Comparison of ENCODE assay signal across 2 cellular contexts in the genomic region with DNA sequence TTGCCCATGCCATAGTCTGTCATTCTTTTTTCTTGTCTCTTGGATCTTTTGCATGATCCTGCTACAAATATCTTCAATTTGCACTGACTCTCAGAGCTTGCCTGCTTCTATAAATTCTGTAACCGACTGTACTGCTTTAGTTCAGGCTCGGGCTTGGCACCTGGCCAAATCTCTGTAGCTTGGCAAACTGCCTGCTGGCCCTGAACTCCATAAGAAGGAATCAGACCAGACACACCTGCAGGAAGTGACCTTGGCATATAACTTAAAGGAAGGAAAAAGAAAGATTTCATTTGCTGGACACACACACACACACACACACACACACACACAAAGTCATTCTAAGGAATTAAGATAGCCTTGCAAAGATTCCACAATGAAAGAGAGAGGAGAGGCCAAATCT.
TF ChIP-seq lines count a peak whose summit lies in the region.

No MANE protein-coding gene starts in this region.

TF ChIP-seq in SK-N-SH, 30 proteins besides CTCF, POLR2A, EP300 and RAD21 (continued from another document):
- TF ChIP-seq, protein P1, sequence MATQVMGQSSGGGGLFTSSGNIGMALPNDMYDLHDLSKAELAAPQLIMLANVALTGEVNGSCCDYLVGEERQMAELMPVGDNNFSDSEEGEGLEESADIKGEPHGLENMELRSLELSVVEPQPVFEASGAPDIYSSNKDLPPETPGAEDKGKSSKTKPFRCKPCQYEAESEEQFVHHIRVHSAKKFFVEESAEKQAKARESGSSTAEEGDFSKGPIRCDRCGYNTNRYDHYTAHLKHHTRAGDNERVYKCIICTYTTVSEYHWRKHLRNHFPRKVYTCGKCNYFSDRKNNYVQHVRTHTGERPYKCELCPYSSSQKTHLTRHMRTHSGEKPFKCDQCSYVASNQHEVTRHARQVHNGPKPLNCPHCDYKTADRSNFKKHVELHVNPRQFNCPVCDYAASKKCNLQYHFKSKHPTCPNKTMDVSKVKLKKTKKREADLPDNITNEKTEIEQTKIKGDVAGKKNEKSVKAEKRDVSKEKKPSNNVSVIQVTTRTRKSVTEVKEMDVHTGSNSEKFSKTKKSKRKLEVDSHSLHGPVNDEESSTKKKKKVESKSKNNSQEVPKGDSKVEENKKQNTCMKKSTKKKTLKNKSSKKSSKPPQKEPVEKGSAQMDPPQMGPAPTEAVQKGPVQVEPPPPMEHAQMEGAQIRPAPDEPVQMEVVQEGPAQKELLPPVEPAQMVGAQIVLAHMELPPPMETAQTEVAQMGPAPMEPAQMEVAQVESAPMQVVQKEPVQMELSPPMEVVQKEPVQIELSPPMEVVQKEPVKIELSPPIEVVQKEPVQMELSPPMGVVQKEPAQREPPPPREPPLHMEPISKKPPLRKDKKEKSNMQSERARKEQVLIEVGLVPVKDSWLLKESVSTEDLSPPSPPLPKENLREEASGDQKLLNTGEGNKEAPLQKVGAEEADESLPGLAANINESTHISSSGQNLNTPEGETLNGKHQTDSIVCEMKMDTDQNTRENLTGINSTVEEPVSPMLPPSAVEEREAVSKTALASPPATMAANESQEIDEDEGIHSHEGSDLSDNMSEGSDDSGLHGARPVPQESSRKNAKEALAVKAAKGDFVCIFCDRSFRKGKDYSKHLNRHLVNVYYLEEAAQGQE (IDR thresholded peaks at IDR 0.05; ENCODE audit: low read depth, low read length): no peak
- TF ChIP-seq, protein P2, sequence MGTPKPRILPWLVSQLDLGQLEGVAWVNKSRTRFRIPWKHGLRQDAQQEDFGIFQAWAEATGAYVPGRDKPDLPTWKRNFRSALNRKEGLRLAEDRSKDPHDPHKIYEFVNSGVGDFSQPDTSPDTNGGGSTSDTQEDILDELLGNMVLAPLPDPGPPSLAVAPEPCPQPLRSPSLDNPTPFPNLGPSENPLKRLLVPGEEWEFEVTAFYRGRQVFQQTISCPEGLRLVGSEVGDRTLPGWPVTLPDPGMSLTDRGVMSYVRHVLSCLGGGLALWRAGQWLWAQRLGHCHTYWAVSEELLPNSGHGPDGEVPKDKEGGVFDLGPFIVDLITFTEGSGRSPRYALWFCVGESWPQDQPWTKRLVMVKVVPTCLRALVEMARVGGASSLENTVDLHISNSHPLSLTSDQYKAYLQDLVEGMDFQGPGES (IDR thresholded peaks at IDR 0.05; ENCODE audit: low read depth, low read length): no peak
- TF ChIP-seq TEAD4 (IDR thresholded peaks at IDR 0.05; ENCODE audit: borderline replicate concordance, insufficient read depth): no peak
- no peak for TF ChIP-seq RFX5 (IDR thresholded peaks at IDR 0.05; ENCODE audit: low read length)
- no peak for TF ChIP-seq FOXJ3 (CRISPR knock-in tag; IDR thresholded peaks at IDR 0.05)
- no peak for TF ChIP-seq MXI1 (IDR thresholded peaks at IDR 0.05; ENCODE audit: low read depth, low read length)
- no peak for TF ChIP-seq SMC3 (IDR thresholded peaks at IDR 0.05; ENCODE audit: low read depth, low read length)
- TF ChIP-seq TAF1 (IDR thresholded peaks at IDR 0.05; ENCODE audit: borderline replicate concordance, low read depth, low read length): no peak
- TF ChIP-seq YY1 (IDR thresholded peaks at IDR 0.05; ENCODE audit: low read depth): no peak
- TF ChIP-seq CHD2 (IDR thresholded peaks at IDR 0.05; ENCODE audit: low read length, partially characterized antibody): no peak

TF ChIP-seq in SK-N-SH treated with all-trans-retinoic acid at 6 μM for 48 hours, 23 proteins besides CTCF, POLR2A, EP300 and RAD21 (continued from another document):
- TF ChIP-seq, protein P3, sequence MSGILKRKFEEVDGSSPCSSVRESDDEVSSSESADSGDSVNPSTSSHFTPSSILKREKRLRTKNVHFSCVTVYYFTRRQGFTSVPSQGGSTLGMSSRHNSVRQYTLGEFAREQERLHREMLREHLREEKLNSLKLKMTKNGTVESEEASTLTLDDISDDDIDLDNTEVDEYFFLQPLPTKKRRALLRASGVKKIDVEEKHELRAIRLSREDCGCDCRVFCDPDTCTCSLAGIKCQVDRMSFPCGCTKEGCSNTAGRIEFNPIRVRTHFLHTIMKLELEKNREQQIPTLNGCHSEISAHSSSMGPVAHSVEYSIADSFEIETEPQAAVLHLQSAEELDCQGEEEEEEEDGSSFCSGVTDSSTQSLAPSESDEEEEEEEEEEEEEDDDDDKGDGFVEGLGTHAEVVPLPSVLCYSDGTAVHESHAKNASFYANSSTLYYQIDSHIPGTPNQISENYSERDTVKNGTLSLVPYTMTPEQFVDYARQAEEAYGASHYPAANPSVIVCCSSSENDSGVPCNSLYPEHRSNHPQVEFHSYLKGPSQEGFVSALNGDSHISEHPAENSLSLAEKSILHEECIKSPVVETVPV (CRISPR knock-in tag; IDR thresholded peaks at IDR 0.05): no peak
- TF ChIP-seq, protein P4, sequence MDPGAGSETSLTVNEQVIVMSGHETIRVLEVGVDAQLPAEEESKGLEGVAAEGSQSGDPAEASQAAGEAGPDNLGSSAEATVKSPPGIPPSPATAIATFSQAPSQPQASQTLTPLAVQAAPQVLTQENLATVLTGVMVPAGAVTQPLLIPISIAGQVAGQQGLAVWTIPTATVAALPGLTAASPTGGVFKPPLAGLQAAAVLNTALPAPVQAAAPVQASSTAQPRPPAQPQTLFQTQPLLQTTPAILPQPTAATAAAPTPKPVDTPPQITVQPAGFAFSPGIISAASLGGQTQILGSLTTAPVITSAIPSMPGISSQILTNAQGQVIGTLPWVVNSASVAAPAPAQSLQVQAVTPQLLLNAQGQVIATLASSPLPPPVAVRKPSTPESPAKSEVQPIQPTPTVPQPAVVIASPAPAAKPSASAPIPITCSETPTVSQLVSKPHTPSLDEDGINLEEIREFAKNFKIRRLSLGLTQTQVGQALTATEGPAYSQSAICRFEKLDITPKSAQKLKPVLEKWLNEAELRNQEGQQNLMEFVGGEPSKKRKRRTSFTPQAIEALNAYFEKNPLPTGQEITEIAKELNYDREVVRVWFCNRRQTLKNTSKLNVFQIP (CRISPR knock-in tag; IDR thresholded peaks at IDR 0.05; ENCODE audit: borderline replicate concordance, low read depth): no peak
- TF ChIP-seq PPARA (CRISPR knock-in tag; IDR thresholded peaks at IDR 0.05; ENCODE audit: borderline replicate concordance) (no peak), TCF4 (CRISPR knock-in tag; IDR thresholded peaks at IDR 0.05; ENCODE audit: borderline replicate concordance) (no peak; the same call in 1 of the 2 replicates), SNAI2 (CRISPR knock-in tag; IDR thresholded peaks at IDR 0.05) (no peak), ZC3H10 (CRISPR knock-in tag; IDR thresholded peaks at IDR 0.05) (no peak), ZFP30 (CRISPR knock-in tag; IDR thresholded peaks at IDR 0.05) (no peak), ZNF565 (CRISPR knock-in tag; conservative IDR thresholded peaks at IDR 0.05; ENCODE audit: low read depth) (no peak), TOX (CRISPR knock-in tag; IDR thresholded peaks at IDR 0.05; ENCODE audit: borderline replicate concordance) (no peak), ZNF8 (CRISPR knock-in tag; IDR thresholded peaks at IDR 0.05) (no peak), ISL1 (CRISPR knock-in tag; IDR thresholded peaks at IDR 0.05) (no peak), ESRRG (CRISPR knock-in tag; IDR thresholded peaks at IDR 0.05) (no peak), ZNF70 (CRISPR knock-in tag; IDR thresholded peaks at IDR 0.05) (no peak), OSR1 (CRISPR knock-in tag; IDR thresholded peaks at IDR 0.05) (no peak)
- TF ChIP-seq, protein P5, sequence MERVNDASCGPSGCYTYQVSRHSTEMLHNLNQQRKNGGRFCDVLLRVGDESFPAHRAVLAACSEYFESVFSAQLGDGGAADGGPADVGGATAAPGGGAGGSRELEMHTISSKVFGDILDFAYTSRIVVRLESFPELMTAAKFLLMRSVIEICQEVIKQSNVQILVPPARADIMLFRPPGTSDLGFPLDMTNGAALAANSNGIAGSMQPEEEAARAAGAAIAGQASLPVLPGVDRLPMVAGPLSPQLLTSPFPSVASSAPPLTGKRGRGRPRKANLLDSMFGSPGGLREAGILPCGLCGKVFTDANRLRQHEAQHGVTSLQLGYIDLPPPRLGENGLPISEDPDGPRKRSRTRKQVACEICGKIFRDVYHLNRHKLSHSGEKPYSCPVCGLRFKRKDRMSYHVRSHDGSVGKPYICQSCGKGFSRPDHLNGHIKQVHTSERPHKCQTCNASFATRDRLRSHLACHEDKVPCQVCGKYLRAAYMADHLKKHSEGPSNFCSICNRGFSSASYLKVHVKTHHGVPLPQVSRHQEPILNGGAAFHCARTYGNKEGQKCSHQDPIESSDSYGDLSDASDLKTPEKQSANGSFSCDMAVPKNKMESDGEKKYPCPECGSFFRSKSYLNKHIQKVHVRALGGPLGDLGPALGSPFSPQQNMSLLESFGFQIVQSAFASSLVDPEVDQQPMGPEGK (CRISPR knock-in tag; IDR thresholded peaks at IDR 0.05; ENCODE audit: borderline replicate concordance): no peak
